23 cellular contexts compared by ENCODE assay signal in genomic region chr17:39123627-39124026, GRCh38. TPM values are rescaled to one million over a fixed set of nuclear protein-coding genes. Genes with fewer than 3 reads are reported as not detected.
DNase-seq lines count a peak whose midpoint lies in the region; ATAC-seq, FAIRE-seq and TF ChIP-seq lines count a peak whose summit lies in the region.
"Had no signal": no experiment of that assay in that cellular context is flagged by ENCODE, and none has a peak within 500 bp of the region (broad histone marks: within the 10 kb centered on the region; RNA-seq: fewer than 3 reads in every experiment).

No MANE protein-coding gene starts in this region.

- TF ChIP-seq EP300 in HepG2 (IDR thresholded peaks at IDR 0.05; ENCODE audit: low read depth in 2 of 2, low read length in 2 of 2) (no peak), HepG2 (CRISPR knock-in tag; IDR thresholded peaks at IDR 0.05; ENCODE audit: borderline replicate concordance) (no peak)

- H2AFZ ChIP-seq in HepG2 (ENCODE audit: low read length) = no peak overlapping the region
- H2AFZ ChIP-seq: GM23338 had no signal

- no TSS peak for BruUV-seq in HepG2 (replicated peaks; lab: Mats Ljungman, UMichigan)

- TF ChIP-seq CTCF in astrocyte of the spinal cord (IDR thresholded peaks at IDR 0.05; ENCODE audit: low read depth, low read length) = no peak
- TF ChIP-seq CTCF in HepG2 (CRISPR knock-in tag; IDR thresholded peaks at IDR 0.05) = no peak

- ATAC-seq in left cardiac atrium = peak; percentile 23 to 51
- ATAC-seq in HG02678 (IDR thresholded peaks at IDR 0.05; ENCODE audit: unreplicated experiment) = no peak
- ATAC-seq in HepG2 = no peak
- ATAC-seq: activated T-cell treated with anti-CD3 and anti-CD28 coated beads, Interleukin-2, amount 50 U/mL, for 4 hours; GM23338; natural killer cell; sciatic nerve; stimulated activated naive CD8-positive, alpha-beta T cell treated with anti-CD3 and anti-CD28 coated beads, Interleukin-15, Interleukin-2, amounts not matched to agents 100 U/mL and 50 U/mL, for 24 hours had no signal

- H3K4me2 ChIP-seq in HepG2 (ENCODE audit: low read depth, low read length) = no peak overlapping the region
- H3K4me2 ChIP-seq: GM23338 had no signal

- no peaks in the 10 kb centered on the region for H3K79me2 ChIP-seq in HepG2 (ENCODE audit: insufficient read depth, low read length)

- H3K9ac ChIP-seq in HepG2 (ENCODE audit: insufficient read depth, low read depth, low read length) = no peak overlapping the region

- POLR2A ChIA-PET in HepG2 (lab: Yijun Ruan, JAX) = no interaction called here

- no peaks in the 10 kb centered on the region for H3K4me1 ChIP-seq in HepG2 (ENCODE audit: insufficient read depth, low read length)
- H3K4me1 ChIP-seq: thyroid gland had no signal

- in situ Hi-C loops in astrocyte of the spinal cord (cut with HindIII; ENCODE audit: low sequenced_read_pairs) = no loop called here
- in situ Hi-C loops in HepG2 (cut with HindIII; ENCODE audit: extremely low pct_ligation_motif_present, low pct_unique_long_range_greater_than_20kb) = no loop called here

- intact Hi-C loops in left cardiac atrium (cut with DNase I) (no loop called here), HepG2 (cut with micrococcal nuclease; ENCODE audit: unreplicated experiment) (no loop called here)

- peaks cover 2 to 16% of the 10 kb centered on the region in 2 experiments; a peak in 4 of 5 replicates for H3K27me3 ChIP-seq in HepG2 (ENCODE audit: control insufficient read depth in 1 of 2, insufficient read depth in 2 of 2, low read length in 2 of 2)
- H3K27me3 ChIP-seq: cardiac muscle cell, dorsolateral prefrontal cortex, thyroid gland had no signal

- DNase-seq in A172 (ENCODE audit: low spot score) (peak; percentile 67), M059J (ENCODE audit: low read depth) (peak; percentile 60), astrocyte of the spinal cord (ENCODE audit: low read depth, low spot score) (peak; percentile 4), left cardiac atrium (no peak), NCI-H226 (no peak), NCI-H1092 (lab: John Stamatoyannopoulos, UW) (no peak), HepG2 (ENCODE audit: low spot score) (no peak)
- DNase-seq: activated CD4-positive, alpha-beta T cell treated with anti-CD3 and anti-CD28 coated beads for 1 hour; activated T-cell treated with anti-CD3 and anti-CD28 coated beads, Interleukin-2, amount 50 U/mL, for 4 hours; DMS53; Karpas-422; natural killer cell; NCI-H510A; stimulated activated naive CD8-positive, alpha-beta T cell treated with anti-CD3 and anti-CD28 coated beads, Interleukin-15, Interleukin-2, amounts not matched to agents 100 U/mL and 50 U/mL, for 24 hours; thyroid gland had no signal

- no peaks in the 10 kb centered on the region for H3K9me3 ChIP-seq in HepG2 (ENCODE audit: low read length)
- H3K9me3 ChIP-seq: thyroid gland had no signal

- H3K4me3 ChIP-seq in astrocyte of the spinal cord (ENCODE audit: low read depth, low read length) (no peak overlapping the region), HepG2 (replicated peaks in 1 of 3; ENCODE audit: insufficient read depth in 1 of 3, low read depth in 2 of 3, low read length in 3 of 3) (no peak overlapping the region)
- H3K4me3 ChIP-seq: cardiac muscle cell, dorsolateral prefrontal cortex, GM23338, thyroid gland had no signal

- no peak for TF ChIP-seq RAD21 in HepG2 (CRISPR knock-in tag; IDR thresholded peaks at IDR 0.05)

- H3K36me3 ChIP-seq in HepG2 (replicated peaks in 1 of 2; ENCODE audit: control insufficient read depth in 1 of 2, insufficient read depth in 2 of 2, low read length in 2 of 2) = no peaks in the 10 kb centered on the region
- H3K36me3 ChIP-seq: cardiac muscle cell, thyroid gland had no signal

- no peak for FAIRE-seq in HepG2 (lab: Jason Lieb, UNC)

- H3K27ac ChIP-seq in HepG2 (ENCODE audit: extremely low read length, insufficient read depth, low read length) = no peak overlapping the region
- H3K27ac ChIP-seq: cardiac muscle cell, dorsolateral prefrontal cortex, thyroid gland had no signal

- 34% methylated on average over 7 of the region's 9 CpGs for WGBS in HepG2 (ENCODE audit: low lambda C conversion rate)

- TF ChIP-seq POLR2A in HepG2 (IDR thresholded peaks at IDR 0.05; ENCODE audit: insufficient read depth in 1 of 2, low read depth in 2 of 2, low read length in 2 of 2) = no peak

- CTCF ChIA-PET in HepG2 (lab: Yijun Ruan, JAX; ENCODE audit: low intra/inter-chr PET ratio, low total read pairs) = no interaction called here

- no peaks in the 10 kb centered on the region for H4K20me1 ChIP-seq in HepG2 (ENCODE audit: insufficient read depth, low read length)

TF ChIP-seq in HepG2, 621 proteins besides CTCF, POLR2A, EP300 and RAD21:
- no peak for TF ChIP-seq STAG1 (CRISPR knock-in tag; IDR thresholded peaks at IDR 0.05)
- TF ChIP-seq ETV5 (CRISPR knock-in tag; IDR thresholded peaks at IDR 0.05; ENCODE audit: borderline replicate concordance) = no peak

RNA-seq across cellular contexts. Expression of gene PLXDC1, which starts 27.8 kb away (rescaled TPM):
- 0.64 and 2.1 TPM in 2 replicates for total RNA-seq in A172 (2014; rRNA removed; shearing (Covaris generic))
- 0.81 and 1.2 TPM in 2 replicates for total RNA-seq in M059J (2014; rRNA removed; shearing (Covaris generic))
- total RNA-seq in left cardiac atrium (10 to 100 TPM in 1 of 2 donors, 1 to 10 TPM in 1; 7.6 to 18.0 TPM), HepG2 (2016; rRNA removed; fragmentation: Illumina TruSeq; extraction: Trizol) (not detected in 2 replicates)
- not detected in 2 replicates for total RNA-seq in HepG2 (2016; cell fraction: cytosol; rRNA removed; fragmentation: Illumina TruSeq; extraction: Trizol; ENCODE audit: low read depth)
- total RNA-seq in HepG2 (2016; cell fraction: insoluble cytoplasmic fraction; rRNA removed; fragmentation: Illumina TruSeq; extraction: Trizol) = not detected in 2 replicates
- not detected in 2 replicates for total RNA-seq in HepG2 (2016; cell fraction: membrane; rRNA removed; fragmentation: Illumina TruSeq; extraction: Trizol)
- not detected in 2 replicates for total RNA-seq in HepG2 (2016; cell fraction: nucleus; rRNA removed; fragmentation: Illumina TruSeq; extraction: Trizol)
- not detected in 2 replicates for polyA plus RNA-seq in HepG2 (2011; rRNA removed)
- polyA plus RNA-seq in HepG2 (2011; cell fraction: cytosol; rRNA removed) = not detected in 2 replicates
- not detected in 2 replicates for polyA plus RNA-seq in HepG2 (2011; cell fraction: nucleus; rRNA removed)
- polyA plus RNA-seq in HepG2 (2012) = not detected in 2 replicates
- polyA plus RNA-seq in HepG2 (2016; cell fraction: cytosol; fragmentation: Illumina TruSeq; extraction: Trizol; ENCODE audit: low read depth) = not detected in 2 replicates
- not detected in 2 replicates for polyA plus RNA-seq in HepG2 (2016; cell fraction: insoluble cytoplasmic fraction; fragmentation: Illumina TruSeq; extraction: Trizol; ENCODE audit: low read depth)
- polyA plus RNA-seq in HepG2 (2016; cell fraction: membrane; fragmentation: Illumina TruSeq; extraction: Trizol; ENCODE audit: low read depth) = not detected in 2 replicates
- polyA plus RNA-seq in HepG2 (2016; cell fraction: nucleus; fragmentation: Illumina TruSeq; extraction: Trizol; ENCODE audit: insufficient read depth, low read depth) = not detected in 2 replicates
- polyA minus RNA-seq in HepG2 (2011; rRNA and poly(A)+ RNA removed; ENCODE audit: low replicate concordance) = 0.44 TPM in 1 of 2 replicates, not detected in the other
- not detected in 2 replicates for polyA minus RNA-seq in HepG2 (2011; cell fraction: cytosol; rRNA and poly(A)+ RNA removed)
- not detected in 2 replicates for polyA minus RNA-seq in HepG2 (2011; cell fraction: nucleus; rRNA and poly(A)+ RNA removed)

RNA-seq across cellular contexts. Expression of gene ARL5C, which starts 42.3 kb away (rescaled TPM):
- total RNA-seq in A172 (2014; rRNA removed; shearing (Covaris generic)) = not detected in 2 replicates
- not detected in 2 replicates for total RNA-seq in M059J (2014; rRNA removed; shearing (Covaris generic))
- total RNA-seq in left cardiac atrium = not detected
- not detected in 2 replicates for total RNA-seq in HepG2 (2016; rRNA removed; fragmentation: Illumina TruSeq; extraction: Trizol)
- not detected in 2 replicates for total RNA-seq in HepG2 (2016; cell fraction: cytosol; rRNA removed; fragmentation: Illumina TruSeq; extraction: Trizol; ENCODE audit: low read depth)
- not detected in 2 replicates for total RNA-seq in HepG2 (2016; cell fraction: insoluble cytoplasmic fraction; rRNA removed; fragmentation: Illumina TruSeq; extraction: Trizol)
- not detected in 2 replicates for total RNA-seq in HepG2 (2016; cell fraction: membrane; rRNA removed; fragmentation: Illumina TruSeq; extraction: Trizol)
- total RNA-seq in HepG2 (2016; cell fraction: nucleus; rRNA removed; fragmentation: Illumina TruSeq; extraction: Trizol) = not detected in 2 replicates
- not detected in 2 replicates for polyA plus RNA-seq in HepG2 (2011; rRNA removed)
- polyA plus RNA-seq in HepG2 (2011; cell fraction: cytosol; rRNA removed) = not detected in 2 replicates
- not detected in 2 replicates for polyA plus RNA-seq in HepG2 (2011; cell fraction: nucleus; rRNA removed)
- polyA plus RNA-seq in HepG2 (2012) = not detected in 2 replicates
- polyA plus RNA-seq in HepG2 (2016; cell fraction: cytosol; fragmentation: Illumina TruSeq; extraction: Trizol; ENCODE audit: low read depth) = not detected in 2 replicates
- polyA plus RNA-seq in HepG2 (2016; cell fraction: insoluble cytoplasmic fraction; fragmentation: Illumina TruSeq; extraction: Trizol; ENCODE audit: low read depth) = not detected in 2 replicates
- polyA plus RNA-seq in HepG2 (2016; cell fraction: membrane; fragmentation: Illumina TruSeq; extraction: Trizol; ENCODE audit: low read depth) = not detected in 2 replicates
- not detected in 2 replicates for polyA plus RNA-seq in HepG2 (2016; cell fraction: nucleus; fragmentation: Illumina TruSeq; extraction: Trizol; ENCODE audit: insufficient read depth, low read depth)
- 0.09 TPM in 1 of 2 replicates, not detected in the other for polyA minus RNA-seq in HepG2 (2011; rRNA and poly(A)+ RNA removed; ENCODE audit: low replicate concordance)
- not detected in 2 replicates for polyA minus RNA-seq in HepG2 (2011; cell fraction: cytosol; rRNA and poly(A)+ RNA removed)
- polyA minus RNA-seq in HepG2 (2011; cell fraction: nucleus; rRNA and poly(A)+ RNA removed) = not detected in 2 replicates
- total RNA-seq: activated T-cell treated with anti-CD3 and anti-CD28 coated beads, Interleukin-2, amount 50 U/mL, for 4 hours; GM23338; osteocyte; sciatic nerve; SK-MEL-5; thyroid gland had no signal
- polyA plus RNA-seq: BJ, cardiac muscle cell, GM23338 had no signal

Comparison
In these comparisons a context has a peak if more than half of its experiments do, and no peak if none do; other contexts are left out.
1. DNase-seq: peak in A172 (single experiment), M059J (single experiment) and astrocyte of the spinal cord (single experiment); none in left cardiac atrium (single experiment), NCI-H226 (single experiment), NCI-H1092 (single experiment) and HepG2 (single experiment).
2. ATAC-seq: peak in left cardiac atrium (2 of 2); none in HG02678 (single experiment) and HepG2 (single experiment).